8 cellular contexts compared by ENCODE assay signal in genomic region chr11:33257897-33258630, GRCh38. TPM values are rescaled to one million over a fixed set of nuclear protein-coding genes. Genes with fewer than 3 reads are reported as not detected.
DNase-seq lines count a peak whose midpoint lies in the region; ATAC-seq, FAIRE-seq and TF ChIP-seq lines count a peak whose summit lies in the region.

No MANE protein-coding gene starts in this region.

- FAIRE-seq in GM12891 (lab: Jason Lieb, UNC) = peak; percentile 89

- peak in 1 of 3 experiments; percentile 38 for TF ChIP-seq CTCF in vagina (IDR thresholded peaks at IDR 0.05)

- H3K36me3 Mint-ChIP-seq in T-helper 17 cell (ENCODE audit: low read depth) = no peaks in the 10 kb centered on the region

- H3K4me1 Mint-ChIP-seq in T-helper 17 cell = peaks cover 39% of the 10 kb centered on the region

- H3K9me3 ChIP-seq in T-helper 17 cell (ENCODE audit: control insufficient read depth, low read length, poor library complexity, severe bottlenecking) (no peaks in the 10 kb centered on the region), right cardiac atrium (ENCODE audit: control insufficient read depth, low read length) (no peaks in the 10 kb centered on the region), vagina (no peaks in the 10 kb centered on the region)

- ATAC-seq in HG02763 (IDR thresholded peaks at IDR 0.05; ENCODE audit: unreplicated experiment) = peak; percentile 32
- ATAC-seq in T-helper 17 cell = peak; percentile 66
- peak; percentile 93 to 95 for ATAC-seq in right cardiac atrium

- peak; percentile 83 for TF ChIP-seq POLR2A in GM12891 (IDR thresholded peaks at IDR 0.05; ENCODE audit: low read depth, low read length)
- TF ChIP-seq POLR2A in vagina (IDR thresholded peaks at IDR 0.05) = peak in 1 of 2 donors; percentile 66

- H3K27me3 ChIP-seq in right cardiac atrium (ENCODE audit: control insufficient read depth, insufficient read depth) (no peaks in the 10 kb centered on the region), rectal smooth muscle tissue (ENCODE audit: control insufficient read depth, insufficient read depth, low read length) (no peaks in the 10 kb centered on the region), vagina (no peaks in the 10 kb centered on the region)

- H3K4me1 ChIP-seq in right cardiac atrium (ENCODE audit: control insufficient read depth, insufficient read depth, low read length) = peaks cover 2% of the 10 kb centered on the region
- peaks cover 16% of the 10 kb centered on the region for H3K4me1 ChIP-seq in rectal smooth muscle tissue (ENCODE audit: control insufficient read depth, insufficient read depth, low read length)
- H3K4me1 ChIP-seq in vagina = peaks cover 37% of the 10 kb centered on the region

- peak overlapping the region; percentile 99 for H3K9ac ChIP-seq in rectal smooth muscle tissue (ENCODE audit: low read length)

- H3K4me3 ChIP-seq in right cardiac atrium (ENCODE audit: low read length) (peak overlapping the region; percentile 90), rectal smooth muscle tissue (ENCODE audit: low read length) (peak overlapping the region; percentile 79), vagina (peak overlapping the region; percentile 76 to 98)

- H3K36me3 ChIP-seq in rectal smooth muscle tissue (ENCODE audit: control insufficient read depth, insufficient read depth, low read length) = no peaks in the 10 kb centered on the region
- H3K36me3 ChIP-seq in vagina = no peaks in the 10 kb centered on the region

- H3K27me3 Mint-ChIP-seq in T-helper 17 cell = no peaks in the 10 kb centered on the region

- peak overlapping the region; percentile 98 for H3K4me3 Mint-ChIP-seq in T-helper 17 cell

- WGBS in right cardiac atrium = under 1% methylated on average over 83 of the region's 83 CpGs

- DNase-seq in GM12891 (ENCODE audit: insufficient read length, low spot score) (peak; percentile 41), NCI-H1417 treated with DMSO at 0.1 percent for 48 hours (lab: John Stamatoyannopoulos, UW) (peak; percentile 8), T-helper 17 cell (peak; percentile 52 to 62 (median 59)), right cardiac atrium (peak; percentile 92 to 96 (median 96)), vagina (ENCODE audit: extremely low spot score in 2 of 2) (peak in 1 of 2 donors; percentile 97)

- H3K27ac Mint-ChIP-seq in T-helper 17 cell = peak overlapping the region; percentile 95

- peak overlapping the region; percentile 99 for H3K27ac ChIP-seq in angular gyrus (ENCODE audit: low read depth, low read length)
- peak overlapping the region; percentile 100 for H3K27ac ChIP-seq in right cardiac atrium (ENCODE audit: low read length)
- peak overlapping the region; percentile 100 for H3K27ac ChIP-seq in rectal smooth muscle tissue (ENCODE audit: low read depth, low read length)
- peak overlapping the region; percentile 100 for H3K27ac ChIP-seq in vagina

- intact Hi-C loops in right cardiac atrium (cut with DNase I) (loop anchor here (5.0 to 10.0 kb wide), 2 partner anchors 69 to 93 kb away; partner anchors contain the start of gene CSTF3 (in 3 of the 4)), vagina (cut with DNase I) (loop anchor here (1.0 to 5.0 kb wide), 2 partner anchors 74 to 441 kb away; no protein-coding TSS in a partner anchor)

TF ChIP-seq in GM12891, 5 proteins besides CTCF, POLR2A, EP300 and RAD21:
- TF ChIP-seq POU2F2 (IDR thresholded peaks at IDR 0.05; ENCODE audit: low read depth, low read length) (peak; percentile 42; the same call in 1 of the 2 replicates), POLR2AphosphoS5 (IDR thresholded peaks at IDR 0.05; ENCODE audit: low read depth, low read length) (peak; percentile 66), PAX5 (IDR thresholded peaks at IDR 0.05; ENCODE audit: insufficient read depth, low read length, severe bottlenecking) (no peak), SPI1 (IDR thresholded peaks at IDR 0.05; ENCODE audit: low read depth, low read length) (0 out of 2 replicates have a peak, but pooled peaks have one; percentile 2), TAF1 (IDR thresholded peaks at IDR 0.05; ENCODE audit: low read depth, low read length) (peak; percentile 73)
TF ChIP-seq in GM12891: peak in this region for 4.

RNA-seq across cellular contexts. Expression of gene HIPK3, which starts 0.9 kb away (rescaled TPM):
- polyA plus RNA-seq in GM12891 (2012; ENCODE audit: low read depth, missing spikeins) = 7.3 TPM
- total RNA-seq in T-helper 17 cell (10 to 100 TPM; 59.7 to 64.1 TPM), right cardiac atrium (100 to 1,000 TPM; 207 to 272 (median 234) TPM), vagina (166 TPM)
- polyA plus RNA-seq in right cardiac atrium = 32.0 TPM

Comparison
In these comparisons a context has a peak if more than half of its experiments do, and no peak if none do; other contexts are left out.
1. ATAC-seq: peak in every context shown above with its lines; median percentile 94 in right cardiac atrium; 66 in T-helper 17 cell; 32 in HG02763.